In the genomic region with DNA sequence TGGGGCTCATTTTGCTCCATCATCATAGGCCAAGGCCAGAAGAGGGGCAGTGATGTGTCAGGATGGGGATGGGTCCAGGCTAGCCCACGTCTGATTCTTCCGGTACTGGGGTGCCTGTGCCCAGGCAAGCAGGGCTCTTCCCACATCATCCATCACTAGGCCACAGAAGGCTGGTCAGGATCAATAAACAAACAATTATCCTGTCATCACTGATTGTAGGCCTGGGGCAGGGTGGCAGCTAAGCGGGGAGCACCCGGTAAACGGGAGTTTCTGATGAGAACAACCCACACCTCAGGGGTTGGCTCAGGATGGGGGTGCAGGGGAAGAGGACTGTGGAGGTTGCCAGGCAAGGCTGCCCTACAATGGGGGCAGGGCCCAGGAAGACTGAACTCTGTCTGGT, we compare ENCODE assay signal across 23 cellular contexts. TPM values are rescaled to one million over a fixed set of nuclear protein-coding genes. Genes with fewer than 3 reads are reported as not detected.
"Had no signal": no experiment of that assay in that cellular context is flagged by ENCODE, and none has a peak within 500 bp of the region (broad histone marks: within the 10 kb centered on the region; RNA-seq: fewer than 3 reads in every experiment).

No MANE protein-coding gene starts in this region.

- H3K9me3 Mint-ChIP-seq: activated CD8-positive, alpha-beta T cell treated with anti-CD3 and anti-CD28 coated beads for 36 hours; activated naive CD4-positive, alpha-beta T cell treated with anti-CD3 and anti-CD28 coated beads, Interleukin-2, amount 50 U/mL, for 24 hours had no signal

- H3K27me3 ChIP-seq: breast epithelium, Peyer's patch had no signal

- H3K4me3 ChIP-seq: breast epithelium, Peyer's patch, SJCRH30 had no signal

- H3K27me3 Mint-ChIP-seq: activated CD8-positive, alpha-beta T cell treated with anti-CD3 and anti-CD28 coated beads for 36 hours; activated naive CD4-positive, alpha-beta T cell treated with anti-CD3 and anti-CD28 coated beads, Interleukin-2, amount 50 U/mL, for 24 hours had no signal

- DNase-seq: activated CD4-positive, alpha-beta T cell treated with anti-CD3 and anti-CD28 coated beads for 4 hours; activated CD8-positive, alpha-beta memory T cell treated with anti-CD3 and anti-CD28 coated beads, Interleukin-2, amount 50 U/mL, for 48 hours; activated CD8-positive, alpha-beta T cell treated with anti-CD3 and anti-CD28 coated beads for 36 hours; activated effector memory CD4-positive, alpha-beta T cell treated with Interleukin-2 at 50 U/mL for 16 hours; activated naive CD4-positive, alpha-beta T cell; activated T-cell treated with anti-CD3 and anti-CD28 coated beads, Interleukin-2, amount 50 U/mL, for 1 hour; aorta; caudate nucleus; Karpas-422; NCI-H1048; NCI-H187; NCI-H2081; NCI-H226; NK-92 treated with Interleukin-12 subunit alpha and Interleukin-12 subunit beta, amount 100 ng/mL, for 24 hours; Peyer's patch; Right ventricle myocardium superior; SJCRH30; SK-N-SH; T-helper 1 cell had no signal

- H3K36me3 ChIP-seq: breast epithelium, Peyer's patch, SJCRH30 had no signal

- H3K9me2 ChIP-seq: SK-N-SH had no signal

- ATAC-seq: activated CD4-positive, CD25-positive, alpha-beta regulatory T cell treated with anti-CD3 and anti-CD28 coated beads, Interleukin-2, amount 50 U/mL, for 24 hours; activated CD8-positive, alpha-beta T cell treated with anti-CD3 and anti-CD28 coated beads for 36 hours had no signal

- H3K4me3 Mint-ChIP-seq: activated CD8-positive, alpha-beta T cell treated with anti-CD3 and anti-CD28 coated beads for 36 hours; activated naive CD4-positive, alpha-beta T cell treated with anti-CD3 and anti-CD28 coated beads, Interleukin-2, amount 50 U/mL, for 24 hours had no signal

- H3K4me2 ChIP-seq: SK-N-SH had no signal

- H3K9ac ChIP-seq: SK-N-SH had no signal

- H3K27ac Mint-ChIP-seq: activated CD8-positive, alpha-beta T cell treated with anti-CD3 and anti-CD28 coated beads for 36 hours had no signal

- H3K36me3 Mint-ChIP-seq: activated naive CD4-positive, alpha-beta T cell treated with anti-CD3 and anti-CD28 coated beads, Interleukin-2, amount 50 U/mL, for 24 hours had no signal

- H3K4me1 ChIP-seq: breast epithelium, Peyer's patch had no signal

- H3K9me3 ChIP-seq: breast epithelium, Peyer's patch, SJCRH30, SK-N-SH had no signal

- H3K27ac ChIP-seq: breast epithelium, Peyer's patch, RWPE1, SJCRH30 had no signal

RNA-seq across cellular contexts. Expression of gene CACNA2D2, which starts 18.1 kb away (rescaled TPM):
- total RNA-seq: SJCRH30 had no signal
